In genomic region chr15:96353931-96354730, GRCh38 we compare ENCODE assay signal across 9 cellular contexts. TPM values are rescaled to one million over a fixed set of nuclear protein-coding genes. Genes with fewer than 3 reads are reported as not detected.
DNase-seq lines count a peak whose midpoint lies in the region; ATAC-seq and TF ChIP-seq lines count a peak whose summit lies in the region.
"Had no signal": no experiment of that assay in that cellular context is flagged by ENCODE, and none has a peak within 500 bp of the region (broad histone marks: within the 10 kb centered on the region; RNA-seq: fewer than 3 reads in every experiment).

No MANE protein-coding gene starts in this region.

- H4K5ac ChIP-seq in H9 (ENCODE audit: insufficient read length, low read depth, low read length), result no peak overlapping the region

- H2BK12ac ChIP-seq in H9 (ENCODE audit: insufficient read length, low read depth, low read length), result no peak overlapping the region

- no peak overlapping the region for H3K23ac ChIP-seq in H9 (ENCODE audit: insufficient read length, low read depth, low read length)

- H3K36me3 Mint-ChIP-seq in H9 (ENCODE audit: insufficient read depth in 1 of 3, low read depth in 3 of 3), result peaks cover 0 to 2% (median 0%) of the 10 kb centered on the region in 3 experiments; a peak in 2 of 7 replicates

- no peaks in the 10 kb centered on the region for H3F3A ChIP-seq in smooth muscle cell (ENCODE audit: low read depth)

- no peak overlapping the region for H3K56ac ChIP-seq in H9 (ENCODE audit: insufficient read length, low read depth, low read length)

- in situ Hi-C loops in brain microvascular endothelial cell (cut with HindIII; ENCODE audit: low pct_ligation_motif_present, low sequenced_read_pairs), result no loop called here

- peaks cover 98% of the 10 kb centered on the region for H3K27me3 ChIP-seq in H9 (ENCODE audit: insufficient read depth, low read length)
- no peaks in the 10 kb centered on the region for H3K27me3 ChIP-seq in brain microvascular endothelial cell (replicated peaks)
- peaks cover 96% of the 10 kb centered on the region for H3K27me3 ChIP-seq in smooth muscle cell (ENCODE audit: low read depth)

- H3K27ac ChIP-seq in H9 (ENCODE audit: insufficient read length, low read depth, low read length) (no peak overlapping the region), brain microvascular endothelial cell (peak overlapping the region; percentile 77), smooth muscle cell (ENCODE audit: low read depth) (no peak overlapping the region)

- no peak overlapping the region for H4K91ac ChIP-seq in H9 (ENCODE audit: insufficient read length, low read depth, low read length)

- ATAC-seq in GM21529 (IDR thresholded peaks at IDR 0.05; ENCODE audit: unreplicated experiment), result no peak

- H3K4me3 Mint-ChIP-seq in H9, result peak overlapping the region; percentile 15 to 75; a peak in 3 of 5 replicates

- H3T11ph ChIP-seq in H9 (ENCODE audit: low read length), result no peak overlapping the region

- no peak overlapping the region for H3K27ac Mint-ChIP-seq in H9

- H3K14ac ChIP-seq in H9 (ENCODE audit: insufficient read depth, low read length), result no peak overlapping the region

- no CpG with 5 or more reads among the region's 67 CpGs for WGBS in H9 (ENCODE audit: extremely low coverage, insufficient read length, low lambda C conversion rate)
- WGBS in smooth muscle cell (ENCODE audit: low lambda C conversion rate), result 2% methylated on average over 60 of the region's 67 CpGs

- H2BK120ac ChIP-seq in H9 (ENCODE audit: low read depth, low read length, poor library complexity, severe bottlenecking), result no peak overlapping the region

- no peak overlapping the region for H4K8ac ChIP-seq in H9 (replicated peaks; ENCODE audit: insufficient read length, low read depth, low read length)

- H3K79me1 ChIP-seq in H9 (ENCODE audit: insufficient read depth, low read depth, low read length, poor library complexity, severe bottlenecking), result no peaks in the 10 kb centered on the region

- no peaks in the 10 kb centered on the region for H3K4me1 ChIP-seq in H9 (ENCODE audit: insufficient read depth, low read length)
- peaks cover 80% of the 10 kb centered on the region for H3K4me1 ChIP-seq in smooth muscle cell (ENCODE audit: low read depth)

- peaks cover 2 to 16% of the 10 kb centered on the region in 2 experiments; a peak in 3 of 5 replicates for H3K9me3 Mint-ChIP-seq in H9

- H2AFZ ChIP-seq in H9 (ENCODE audit: low read length), result no peak overlapping the region
- H2AFZ ChIP-seq in smooth muscle cell (ENCODE audit: low read depth), result no peak overlapping the region

- H3K23me2 ChIP-seq in H9 (ENCODE audit: insufficient read length, low read depth, low read length, poor library complexity, severe bottlenecking), result no peaks in the 10 kb centered on the region

- no peaks in the 10 kb centered on the region for H3K27me3 Mint-ChIP-seq in H9 (ENCODE audit: low read depth)

- H3K9me3 ChIP-seq in H9 (ENCODE audit: control insufficient read depth, low read depth, low read length), result no peaks in the 10 kb centered on the region
- H3K9me3 ChIP-seq in smooth muscle cell (replicated peaks; ENCODE audit: low read depth), result no peaks in the 10 kb centered on the region

- TF ChIP-seq CTCF in H9 (conservative IDR thresholded peaks at IDR 0.05) (peak; percentile 69), brain microvascular endothelial cell (IDR thresholded peaks at IDR 0.05; ENCODE audit: low read depth, low read length, missing control alignments) (peak; percentile 89), smooth muscle cell (IDR thresholded peaks at IDR 0.05; ENCODE audit: borderline replicate concordance, insufficient read depth, poor library complexity, severe bottlenecking) (peak; percentile 48)

- H4K20me1 ChIP-seq in H9 (ENCODE audit: control insufficient read depth, insufficient read depth, insufficient read length) (peaks cover 2% of the 10 kb centered on the region), smooth muscle cell (ENCODE audit: low read depth) (peaks cover 37% of the 10 kb centered on the region)

- H3K4me1 Mint-ChIP-seq in H9, result peaks cover 3 to 53% of the 10 kb centered on the region in 2 experiments; a peak in 3 of 4 replicates

- H2BK15ac ChIP-seq in H9 (ENCODE audit: low read depth, low read length), result no peak overlapping the region

- H3K79me2 ChIP-seq in H9 (ENCODE audit: insufficient read depth, low read length) (no peaks in the 10 kb centered on the region), smooth muscle cell (ENCODE audit: low read depth) (no peaks in the 10 kb centered on the region)

- peak overlapping the region; percentile 68 for H3K4me3 ChIP-seq in brain microvascular endothelial cell (ENCODE audit: low read depth, low read length)
- peak overlapping the region; percentile 46 for H3K4me3 ChIP-seq in smooth muscle cell

- no peak overlapping the region for H3K9ac ChIP-seq in H9 (ENCODE audit: extremely low read depth, insufficient read length, low read length)
- no peak overlapping the region for H3K9ac ChIP-seq in smooth muscle cell (ENCODE audit: low read depth)

- DNase-seq in H9, result peak; percentile 74
- peak; percentile 62 for DNase-seq in brain microvascular endothelial cell
- peak; percentile 74 for DNase-seq in islet precursor cell
- no peak for DNase-seq in smooth muscle cell (lab: John Stamatoyannopoulos, UW; ENCODE audit: unreplicated experiment)
- no peak for DNase-seq in HPDE6-E6E7 (ENCODE audit: extremely low spot score)
- no peak for DNase-seq in NCI-H748 (lab: John Stamatoyannopoulos, UW; ENCODE audit: unreplicated experiment)
- no peak for DNase-seq in OCI-M2 (lab: John Stamatoyannopoulos, UW; ENCODE audit: unreplicated experiment)
- DNase-seq: stimulated activated naive CD4-positive, alpha-beta T cell had no signal

- no peak overlapping the region for H3K18ac ChIP-seq in H9 (ENCODE audit: insufficient read length, low read depth, low read length)

- H3K36me3 ChIP-seq in brain microvascular endothelial cell (replicated peaks) (peaks cover 5% of the 10 kb centered on the region), smooth muscle cell (ENCODE audit: low read depth) (no peaks in the 10 kb centered on the region)

- H3K4ac ChIP-seq in H9 (ENCODE audit: low read depth, low read length), result no peak overlapping the region

- H2BK20ac ChIP-seq in H9 (ENCODE audit: low read depth, low read length, poor library complexity, severe bottlenecking), result no peak overlapping the region

- H2BK5ac ChIP-seq in H9 (ENCODE audit: insufficient read length, low read length), result no peak overlapping the region

- H3K4me2 ChIP-seq in H9 (ENCODE audit: insufficient read depth, insufficient read length, low read length) (peak overlapping the region; percentile 41), smooth muscle cell (peak overlapping the region; percentile 85)

- no peak overlapping the region for H2AK5ac ChIP-seq in H9 (ENCODE audit: insufficient read length, low read length)

RNA-seq across cellular contexts. Expression of gene NR2F2, which starts 23.6 kb away (rescaled TPM):
- total RNA-seq in H9 (2021), result 0.24 TPM in 1 of 2 replicates, not detected in the other
- total RNA-seq in smooth muscle cell, result 4.5 and 9.8 TPM in 2 replicates
- polyA plus RNA-seq in smooth muscle cell, result 4.7 and 11.3 TPM in 2 replicates

Comparison
In these comparisons a context has a peak if more than half of its experiments do, and no peak if none do; other contexts are left out.
1. DNase-seq: peak in H9 (single experiment), brain microvascular endothelial cell (single experiment) and islet precursor cell (single experiment); none in smooth muscle cell (single experiment), HPDE6-E6E7 (single experiment), NCI-H748 (single experiment) and OCI-M2 (single experiment).
2. Peak in every context shown above with its lines, with median percentiles within 50 percentile points of each other: CTCF ChIP-seq.